9 cellular contexts compared by ENCODE assay signal in genomic region chr12:118190266-118190665, GRCh38. TPM values are rescaled to one million over a fixed set of nuclear protein-coding genes. Genes with fewer than 3 reads are reported as not detected.
DNase-seq lines count a peak whose midpoint lies in the region; TF ChIP-seq lines count a peak whose summit lies in the region.
"Had no signal": no experiment of that assay in that cellular context is flagged by ENCODE, and none has a peak within 500 bp of the region (broad histone marks: within the 10 kb centered on the region; RNA-seq: fewer than 3 reads in every experiment).

No MANE protein-coding gene starts in this region.

- H2AFZ ChIP-seq in fibroblast of lung (ENCODE audit: low read length) = peak overlapping the region; percentile 52
- H2AFZ ChIP-seq in neuron (ENCODE audit: low read depth, low read length) = peak overlapping the region; percentile 94

- H3K9ac ChIP-seq in fibroblast of lung (ENCODE audit: insufficient read depth, low read length) = peak overlapping the region; percentile 4

- H3K4me2 ChIP-seq in fibroblast of lung (ENCODE audit: extremely low read depth, insufficient read depth, low read length) = peak overlapping the region; percentile 88

- H3K27ac ChIP-seq in fibroblast of lung (ENCODE audit: insufficient read depth, low read length) = peak overlapping the region; percentile 61

- H3K9me3 ChIP-seq in fibroblast of lung (ENCODE audit: control insufficient read depth, insufficient read depth, low read depth, low read length) = no peaks in the 10 kb centered on the region
- H3K9me3 ChIP-seq in neuron (ENCODE audit: low read length) = no peaks in the 10 kb centered on the region

- H3K36me3 ChIP-seq in fibroblast of lung (ENCODE audit: control insufficient read depth, insufficient read depth, low read length) (peaks cover under 1% of the 10 kb centered on the region), neuron (ENCODE audit: insufficient read depth, low read length) (no peaks in the 10 kb centered on the region)

- H3K27me3 ChIP-seq in fibroblast of lung (ENCODE audit: control insufficient read depth, insufficient read depth, low read length) = no peaks in the 10 kb centered on the region
- no peaks in the 10 kb centered on the region for H3K27me3 ChIP-seq in neuron (ENCODE audit: insufficient read depth, low read length)

- H3K4me1 ChIP-seq in fibroblast of lung (ENCODE audit: control insufficient read depth, extremely low read depth, insufficient read depth, low read length) (peaks cover 10% of the 10 kb centered on the region), neuron (ENCODE audit: insufficient read depth, low read length) (peaks cover 14% of the 10 kb centered on the region)

- DNase-seq in AG20443 (ENCODE audit: low spot score) = peak; percentile 20
- DNase-seq in fibroblast of lung (ENCODE audit: low read depth in 2 of 2) = peak; percentile 51 to 54
- DNase-seq in activated CD8-positive, alpha-beta memory T cell treated with anti-CD3 and anti-CD28 coated beads for 24 hours = no peak
- DNase-seq in GOT3 (lab: John Stamatoyannopoulos, UW) = no peak
- DNase-seq in OCI-M1 (lab: John Stamatoyannopoulos, UW) = no peak
- DNase-seq in UCSD-AML1 (lab: John Stamatoyannopoulos, UW; ENCODE audit: unreplicated experiment) = no peak
- DNase-seq: small intestine had no signal

- peak overlapping the region; percentile 7 to 67 (median 44) for H3K4me3 ChIP-seq in fibroblast of lung (replicated peaks in 1 of 4; ENCODE audit: control extremely low read depth in 1 of 4, insufficient read depth in 1 of 4, low read depth in 3 of 4, low read length in 4 of 4)
- peak overlapping the region; percentile 65 for H3K4me3 ChIP-seq in neuron (ENCODE audit: low read length)

- no peaks in the 10 kb centered on the region for H4K20me1 ChIP-seq in fibroblast of lung (ENCODE audit: control insufficient read depth, extremely low read depth, insufficient read depth, low read length)

- no peak for TF ChIP-seq CTCF in fibroblast of lung (conservative IDR thresholded peaks at IDR 0.05 in 1 of 2, IDR thresholded peaks at IDR 0.05 in 1 of 2; ENCODE audit: low read depth in 1 of 2, low read length in 2 of 2)

- peaks cover 13% of the 10 kb centered on the region for H3K79me2 ChIP-seq in fibroblast of lung (ENCODE audit: control insufficient read depth, insufficient read depth, low read length)

TF ChIP-seq in PFSK-1, 5 proteins besides CTCF, POLR2A, EP300 and RAD21:
- TF ChIP-seq REST (IDR thresholded peaks at IDR 0.05; ENCODE audit: insufficient read depth in 1 of 2, low read depth in 2 of 2, low read length in 2 of 2) (no peak), SIN3A (IDR thresholded peaks at IDR 0.05; ENCODE audit: borderline replicate concordance, insufficient read depth, low read length) (no peak), POLR2AphosphoS5 (IDR thresholded peaks at IDR 0.05; ENCODE audit: low read depth, low read length) (peak; percentile 32; the same call in 1 of the 2 replicates), TAF1 (IDR thresholded peaks at IDR 0.05; ENCODE audit: borderline replicate concordance, insufficient read depth, low read length) (0 out of 2 replicates have a peak, but pooled peaks have one; percentile 31), FOXP2 (optimal IDR thresholded peaks at IDR 0.05; ENCODE audit: borderline replicate concordance, extremely low read depth, extremely low read length, insufficient read depth) (no peak)
TF ChIP-seq in PFSK-1: peak in this region for 2.

RNA-seq across cellular contexts. Expression of gene PEBP1, which starts 54.3 kb away (rescaled TPM):
- polyA plus RNA-seq in PFSK-1 (2012; ENCODE audit: insufficient read length, low read depth) = 169 TPM
- 175 and 290 TPM in 2 replicates for total RNA-seq in fibroblast of lung
- polyA plus RNA-seq in fibroblast of lung = 193 and 233 TPM in 2 replicates
- 190 and 242 TPM in 2 replicates for polyA plus RNA-seq in fibroblast of lung (2012)
- 121 and 127 TPM in 2 replicates for polyA minus RNA-seq in fibroblast of lung (ENCODE audit: low replicate concordance)

Comparison
In these comparisons a context has a peak if more than half of its experiments do, and no peak if none do; other contexts are left out.
1. DNase-seq: peak in AG20443 (single experiment) and fibroblast of lung (2 of 2); none in activated CD8-positive, alpha-beta memory T cell treated with anti-CD3 and anti-CD28 coated beads for 24 hours (single experiment), GOT3 (single experiment), OCI-M1 (single experiment) and UCSD-AML1 (single experiment).